9 cellular contexts compared by ENCODE assay signal in the genomic region with DNA sequence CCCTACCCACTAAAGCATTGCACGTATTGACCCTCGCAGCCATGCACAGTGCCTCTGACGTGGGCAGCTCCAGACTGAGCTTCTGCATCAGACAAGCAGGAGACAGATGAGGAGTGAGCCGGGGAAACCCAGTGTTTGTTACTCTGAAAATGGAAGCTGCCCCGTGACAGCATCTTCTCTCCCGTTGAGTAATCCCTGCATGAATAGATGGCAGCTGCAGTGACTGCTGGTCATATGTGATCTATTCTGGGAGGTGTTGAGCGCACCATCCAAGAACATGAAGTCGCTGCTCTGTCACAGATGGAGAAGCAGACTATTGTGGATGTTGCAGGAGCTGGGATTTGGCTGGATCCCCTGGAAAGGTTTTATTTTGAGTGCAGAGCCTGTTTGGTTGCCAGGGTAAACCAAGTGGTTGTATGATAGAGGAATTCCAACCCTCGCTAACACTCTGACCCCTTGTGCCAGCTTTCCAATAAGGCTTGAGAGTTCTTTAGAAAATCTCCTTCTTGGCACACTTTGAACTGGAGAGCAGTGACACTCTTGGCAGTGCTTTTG.
DNase-seq lines count a peak whose midpoint lies in the region; ATAC-seq and TF ChIP-seq lines count a peak whose summit lies in the region.
"Had no signal": no experiment of that assay in that cellular context is flagged by ENCODE, and none has a peak within 500 bp of the region (broad histone marks: within the 10 kb centered on the region; RNA-seq: fewer than 3 reads in every experiment).

No MANE protein-coding gene starts in this region.

- H3K9me3 Mint-ChIP-seq in activated naive CD8-positive, alpha-beta T cell treated with anti-CD3 and anti-CD28 coated beads for 36 hours, result peaks cover 7% of the 10 kb centered on the region

- peak; percentile 75 for ATAC-seq in GM19351 (IDR thresholded peaks at IDR 0.05; ENCODE audit: unreplicated experiment)
- ATAC-seq in heart left ventricle, result peak; percentile 91 to 92 (median 92)

- no peak overlapping the region for H3K27ac Mint-ChIP-seq in activated naive CD8-positive, alpha-beta T cell treated with anti-CD3 and anti-CD28 coated beads for 36 hours

- peaks cover 0 to 24% (median 0%) of the 10 kb centered on the region in 12 donors for H3K9me3 ChIP-seq in heart left ventricle
- H3K9me3 ChIP-seq in stomach smooth muscle (ENCODE audit: control insufficient read depth in 2 of 2, low read length in 2 of 2), result no peaks in the 10 kb centered on the region

- peaks cover 8% of the 10 kb centered on the region for H3K4me1 Mint-ChIP-seq in activated naive CD8-positive, alpha-beta T cell treated with anti-CD3 and anti-CD28 coated beads for 36 hours

- H3K4me3 ChIP-seq in heart left ventricle, result peak overlapping the region in 2 of 12 donors; percentile 21 to 24
- H3K4me3 ChIP-seq in stomach smooth muscle (ENCODE audit: low read length in 2 of 2), result peak overlapping the region; percentile 13 to 57

- TF ChIP-seq POLR2A in heart left ventricle (IDR thresholded peaks at IDR 0.05), result no peak

- peak overlapping the region; percentile 67 to 94 (median 84) for H3K27ac ChIP-seq in heart left ventricle
- peak overlapping the region; percentile 46 for H3K27ac ChIP-seq in stomach smooth muscle (ENCODE audit: low read length)

- H3K36me3 ChIP-seq in heart left ventricle, result no peaks in the 10 kb centered on the region
- no peaks in the 10 kb centered on the region for H3K36me3 ChIP-seq in stomach smooth muscle (ENCODE audit: control insufficient read depth in 2 of 2, insufficient read depth in 2 of 2, low read length in 2 of 2)

- no peak overlapping the region for H3K4me3 Mint-ChIP-seq in activated naive CD8-positive, alpha-beta T cell treated with anti-CD3 and anti-CD28 coated beads for 36 hours

- H3K9ac ChIP-seq in stomach smooth muscle (ENCODE audit: low read length in 2 of 2), result no peak overlapping the region

- peaks cover 15% of the 10 kb centered on the region for H3K36me3 Mint-ChIP-seq in activated naive CD8-positive, alpha-beta T cell treated with anti-CD3 and anti-CD28 coated beads for 36 hours

- intact Hi-C loops in heart left ventricle (cut with DNase I), result loop anchor here in 5 of 10 donors (1.0 to 10.0 kb wide), 6 partner anchors 64 to 294 kb away; no protein-coding TSS in a partner anchor

- TF ChIP-seq CTCF in heart left ventricle (IDR thresholded peaks at IDR 0.05), result peak in 3 of 12 donors; percentile 4 to 25 (median 20)

- DNase-seq in NCI-H446 (lab: John Stamatoyannopoulos, UW) (peak; percentile 86 to 93), heart left ventricle (peak in 4 of 5 donors; percentile 69 to 85 (median 78)), 8988T (no peak), OCI-M1 (lab: John Stamatoyannopoulos, UW) (no peak)
- DNase-seq in activated naive CD8-positive, alpha-beta T cell treated with anti-CD3 and anti-CD28 coated beads for 36 hours, result no peak
- no peak for DNase-seq in activated CD4-positive, alpha-beta T cell treated with anti-CD3 and anti-CD28 coated beads for 4 hours
- DNase-seq: activated T-cell treated with anti-CD3 and anti-CD28 coated beads for 4 hours had no signal

- no peaks in the 10 kb centered on the region for H3K27me3 ChIP-seq in heart left ventricle
- no peaks in the 10 kb centered on the region for H3K27me3 ChIP-seq in stomach smooth muscle (ENCODE audit: control insufficient read depth in 1 of 2, insufficient read depth in 2 of 2, low read length in 2 of 2)

- 19 to 53% (median 46%) methylated on average over 9 of the region's 9 CpGs for WGBS in heart left ventricle, 4 donors

- H3K4me1 ChIP-seq in heart left ventricle, result peaks cover 0 to 53% (median 25%) of the 10 kb centered on the region in 12 donors
- H3K4me1 ChIP-seq in stomach smooth muscle (ENCODE audit: control insufficient read depth, insufficient read depth, low read length), result peaks cover 32% of the 10 kb centered on the region

- H3K27me3 Mint-ChIP-seq in activated naive CD8-positive, alpha-beta T cell treated with anti-CD3 and anti-CD28 coated beads for 36 hours, result no peaks in the 10 kb centered on the region

Comparison
In these comparisons a context has a peak if more than half of its experiments do, and no peak if none do; other contexts are left out.
1. DNase-seq: peak in NCI-H446 (2 of 2) and heart left ventricle (4 of 5); none in activated naive CD8-positive, alpha-beta T cell treated with anti-CD3 and anti-CD28 coated beads for 36 hours (single experiment), 8988T (single experiment), activated CD4-positive, alpha-beta T cell treated with anti-CD3 and anti-CD28 coated beads for 4 hours (0 of 2) and OCI-M1 (single experiment).